In the genomic region with DNA sequence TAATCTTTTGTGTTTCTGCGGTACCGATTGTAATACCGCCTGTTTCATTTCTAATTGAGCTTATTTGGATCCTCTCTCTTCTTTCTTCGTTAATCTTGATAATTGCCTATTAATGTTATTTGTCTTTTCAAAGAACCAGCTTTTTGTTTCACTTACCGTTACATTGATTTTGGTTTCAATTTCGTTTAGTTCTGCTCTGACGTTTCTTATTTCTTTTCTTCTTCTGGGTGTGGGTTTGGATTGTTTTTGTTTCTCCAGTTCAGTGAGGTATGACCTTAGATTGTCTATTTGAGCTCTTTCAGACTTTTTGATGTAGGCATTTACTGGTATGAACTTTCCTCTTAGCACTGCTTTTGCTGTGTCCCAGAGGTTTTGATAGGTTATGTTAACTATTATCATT, we compare ENCODE assay signal across 27 cellular contexts.
"Had no signal": no experiment of that assay in that cellular context is flagged by ENCODE, and none has a peak within 500 bp of the region (broad histone marks: within the 10 kb centered on the region; RNA-seq: fewer than 3 reads in every experiment).

No MANE protein-coding gene starts in this region.

- ATAC-seq: activated CD4-positive, CD25-positive, alpha-beta regulatory T cell treated with anti-CD3 and anti-CD28 coated beads, Interleukin-2, amount 50 U/mL, for 24 hours; body of pancreas; gastroesophageal sphincter; left cardiac atrium; left ventricle myocardium superior; mucosa of descending colon; natural killer cell treated with Interleukin-12 subunit alpha and Interleukin-12 subunit beta and Interleukin-15 and Interleukin-18, amount 100 ng/mL, for 72 hours; right cardiac atrium had no signal

- DNase-seq: activated CD4-positive, alpha-beta memory T cell treated with anti-CD3 and anti-CD28 coated beads for 36 hours; activated CD4-positive, alpha-beta T cell treated with anti-CD3 and anti-CD28 coated beads, Interleukin-2, amount 10 ng/mL, durations not matched to agents 24 days and 14 days; activated CD8-positive, alpha-beta memory T cell treated with anti-CD3 and anti-CD28 coated beads, Interleukin-2, amount 50 U/mL, for 4 hours; activated effector memory CD4-positive, alpha-beta T cell treated with anti-CD3 and anti-CD28 coated beads, Interleukin-2, amount 50 U/mL, for 16 hours; activated naive CD4-positive, alpha-beta T cell treated with anti-CD3 and anti-CD28 coated beads for 36 hours; activated naive CD8-positive, alpha-beta T cell treated with anti-CD3 and anti-CD28 coated beads for 36 hours; activated T-cell treated with anti-CD3 and anti-CD28 coated beads, Interleukin-2, amount 50 U/mL, for 1 hour; adrenal gland; aorta; body of pancreas; cerebellar nuclear complex; dorsolateral prefrontal cortex; effector memory CD4-positive, alpha-beta T cell; erythroblast; hippocampal formation; left cardiac atrium; left ventricle myocardium superior; mucosa of descending colon; posterior cingulate gyrus; right cardiac atrium; stimulated activated CD4-positive, alpha-beta T cell treated with anti-CD3 and anti-CD28 coated beads, Interleukin-15, amount 100 ng/mL, for 24 hours; stimulated activated CD4-positive, alpha-beta T cell treated with anti-CD3 and anti-CD28 coated beads, Interleukin-2, amount 100 ng/mL, for 24 hours; stimulated activated naive CD4-positive, alpha-beta T cell; WERI-Rb-1 had no signal
